11 cellular contexts compared by ENCODE assay signal in genomic region chr21:45001134-45002095, GRCh38.
DNase-seq lines count a peak whose midpoint lies in the region; ATAC-seq and TF ChIP-seq lines count a peak whose summit lies in the region.
"Had no signal": no experiment of that assay in that cellular context is flagged by ENCODE, and none has a peak within 500 bp of the region (broad histone marks: within the 10 kb centered on the region; RNA-seq: fewer than 3 reads in every experiment).

No MANE protein-coding gene starts in this region.

- DNase-seq in DND-41 (no peak), PC-9 (peak; percentile 52 to 73), fibroblast of pulmonary artery (ENCODE audit: low read depth) (peak; percentile 70), prostate gland (ENCODE audit: low spot score) (peak; percentile 40), NCI-H345 (lab: John Stamatoyannopoulos, UW) (no peak), HuH-7.5 (ENCODE audit: low spot score) (no peak)
- DNase-seq in activated CD4-positive, alpha-beta T cell treated with anti-CD3 and anti-CD28 coated beads for 4 hours = no peak
- no peak for DNase-seq in stimulated activated naive CD8-positive, alpha-beta T cell treated with anti-CD3 and anti-CD28 coated beads, Interleukin-15, amount 100 ng/mL, for 72 hours
- DNase-seq: NCI-H1694 treated with DMSO at 0.1 percent for 48 hours; stimulated activated CD4-positive, alpha-beta T cell treated with anti-CD3 and anti-CD28 coated beads, Interleukin-4, amount 100 ng/mL, for 24 hours had no signal

- no peaks in the 10 kb centered on the region for H3K36me3 ChIP-seq in DND-41 (ENCODE audit: insufficient read depth, low read length)
- no peaks in the 10 kb centered on the region for H3K36me3 ChIP-seq in PC-9 (ENCODE audit: low read depth)
- H3K36me3 ChIP-seq in prostate gland = no peaks in the 10 kb centered on the region

- H3K4me3 Mint-ChIP-seq in stimulated activated naive CD8-positive, alpha-beta T cell treated with anti-CD3 and anti-CD28 coated beads, Interleukin-15, amount 100 ng/mL, for 72 hours = no peak overlapping the region
- H3K4me3 Mint-ChIP-seq: brain had no signal

- no peaks in the 10 kb centered on the region for H3K9me2 ChIP-seq in PC-9 (ENCODE audit: insufficient read depth)

- BruUV-seq in PC-9 (replicated peaks; lab: Mats Ljungman, UMichigan) = no TSS peak

- H3K9me3 Mint-ChIP-seq in stimulated activated naive CD8-positive, alpha-beta T cell treated with anti-CD3 and anti-CD28 coated beads, Interleukin-15, amount 100 ng/mL, for 72 hours = peaks cover 6 to 8% of the 10 kb centered on the region in 2 donors

- H3K27ac ChIP-seq in DND-41 (ENCODE audit: low read length) (no peak overlapping the region), PC-9 (no peak overlapping the region), prostate gland (no peak overlapping the region)

- peaks cover 8% of the 10 kb centered on the region for H3K4me1 Mint-ChIP-seq in stimulated activated naive CD8-positive, alpha-beta T cell treated with anti-CD3 and anti-CD28 coated beads, Interleukin-15, amount 100 ng/mL, for 72 hours

- no peak overlapping the region for H3K4me3 ChIP-seq in DND-41 (ENCODE audit: low read depth in 1 of 2, low read length in 2 of 2)
- no peak overlapping the region for H3K4me3 ChIP-seq in PC-9
- no peak overlapping the region for H3K4me3 ChIP-seq in fibroblast of pulmonary artery (replicated peaks; ENCODE audit: low read depth, low read length)
- no peak overlapping the region for H3K4me3 ChIP-seq in prostate gland

- H4K20me1 ChIP-seq in DND-41 (ENCODE audit: insufficient read depth, low read length) (no peaks in the 10 kb centered on the region), PC-9 (ENCODE audit: insufficient read depth) (no peaks in the 10 kb centered on the region)

- no peak overlapping the region for H3K9ac ChIP-seq in DND-41 (ENCODE audit: low read depth, low read length)

- H3K27me3 Mint-ChIP-seq in stimulated activated naive CD8-positive, alpha-beta T cell treated with anti-CD3 and anti-CD28 coated beads, Interleukin-15, amount 100 ng/mL, for 72 hours = peaks cover 12% of the 10 kb centered on the region

- H3K4me2 ChIP-seq in DND-41 (ENCODE audit: insufficient read depth, low read length) (no peak overlapping the region), PC-9 (no peak overlapping the region)

- CTCF ChIA-PET in PC-9 (lab: Charles Lee) = no interaction called here

- H2AFZ ChIP-seq in DND-41 (ENCODE audit: low read depth, low read length) = no peak overlapping the region
- H2AFZ ChIP-seq in PC-9 = no peak overlapping the region

- no peak for TF ChIP-seq POLR2A in prostate gland (IDR thresholded peaks at IDR 0.05)

- POLR2A ChIA-PET in PC-9 (lab: Charles Lee; ENCODE audit: unreplicated experiment) = interaction anchor here (0.5 kb wide), 2 partner anchors 112 to 128 kb away, joined by 3 read pairs; no protein-coding TSS in a partner anchor

- intact Hi-C loops in PC-9 (cut with micrococcal nuclease; ENCODE audit: unreplicated experiment) (no loop called here), prostate gland (cut with DNase I) (no loop called here)

- H3K4me1 ChIP-seq in DND-41 (ENCODE audit: insufficient read depth, low read length) (no peaks in the 10 kb centered on the region), PC-9 (replicated peaks; ENCODE audit: insufficient read depth) (0 out of 2 replicates have a peak, but pooled peaks cover 3% of the 10 kb centered on the region), prostate gland (replicated peaks) (no peaks in the 10 kb centered on the region)

- H3K9me3 ChIP-seq in DND-41 (ENCODE audit: insufficient read depth, low read length, severe bottlenecking) (no peaks in the 10 kb centered on the region), PC-9 (ENCODE audit: insufficient read depth, low read depth) (no peaks in the 10 kb centered on the region), prostate gland (no peaks in the 10 kb centered on the region)

- TF ChIP-seq CTCF in DND-41 (IDR thresholded peaks at IDR 0.05; ENCODE audit: borderline replicate concordance, extremely low read depth, low read length, poor library complexity, severe bottlenecking) = no peak
- TF ChIP-seq CTCF in PC-9 (conservative IDR thresholded peaks at IDR 0.05) = no peak
- no peak for TF ChIP-seq CTCF in fibroblast of pulmonary artery (IDR thresholded peaks at IDR 0.05; ENCODE audit: low read length, missing control alignments)
- no peak for TF ChIP-seq CTCF in prostate gland (IDR thresholded peaks at IDR 0.05)

- H3K27me3 ChIP-seq in DND-41 (ENCODE audit: insufficient read depth, low read length, poor library complexity) = no peaks in the 10 kb centered on the region
- H3K27me3 ChIP-seq in PC-9 (ENCODE audit: insufficient read depth, low read depth) = no peaks in the 10 kb centered on the region
- H3K27me3 ChIP-seq in prostate gland (replicated peaks; ENCODE audit: insufficient read depth) = no peaks in the 10 kb centered on the region

- 82% methylated on average over 35 of the region's 46 CpGs for WGBS in prostate gland

- H3K79me2 ChIP-seq in DND-41 (ENCODE audit: insufficient read depth, low read length) (no peaks in the 10 kb centered on the region), PC-9 (ENCODE audit: low read depth) (no peaks in the 10 kb centered on the region)

- ATAC-seq in DND-41 (ENCODE audit: insufficient read depth, low read depth) = 0 out of 3 replicates have a peak, but pooled peaks have one; percentile 10
- ATAC-seq in stimulated activated naive CD8-positive, alpha-beta T cell treated with anti-CD3 and anti-CD28 coated beads, Interleukin-15, amount 100 ng/mL, for 72 hours = no peak

- no peaks in the 10 kb centered on the region for H3F3A ChIP-seq in PC-9 (ENCODE audit: insufficient read depth, low read depth)

- no peak overlapping the region for H3K27ac Mint-ChIP-seq in stimulated activated naive CD8-positive, alpha-beta T cell treated with anti-CD3 and anti-CD28 coated beads, Interleukin-15, amount 100 ng/mL, for 72 hours
- H3K27ac Mint-ChIP-seq: brain had no signal

Comparison
In these comparisons a context has a peak if more than half of its experiments do, and no peak if none do; other contexts are left out.
1. DNase-seq: peak in PC-9 (2 of 2), fibroblast of pulmonary artery (single experiment) and prostate gland (single experiment); none in DND-41 (single experiment), activated CD4-positive, alpha-beta T cell treated with anti-CD3 and anti-CD28 coated beads for 4 hours (0 of 2), NCI-H345 (single experiment), HuH-7.5 (single experiment) and stimulated activated naive CD8-positive, alpha-beta T cell treated with anti-CD3 and anti-CD28 coated beads, Interleukin-15, amount 100 ng/mL, for 72 hours (0 of 2).